In genomic region chr1:114040273-114041043, GRCh38 we compare ENCODE assay signal across 14 cellular contexts.
DNase-seq lines count a peak whose midpoint lies in the region; ATAC-seq and TF ChIP-seq lines count a peak whose summit lies in the region.
"Had no signal": no experiment of that assay in that cellular context is flagged by ENCODE, and none has a peak within 500 bp of the region (broad histone marks: within the 10 kb centered on the region; RNA-seq: fewer than 3 reads in every experiment).

No MANE protein-coding gene starts in this region.

- H3K27me3 ChIP-seq in PC-9 (ENCODE audit: insufficient read depth, low read depth): no peaks in the 10 kb centered on the region
- H3K27me3 ChIP-seq: cardiac muscle cell, sigmoid colon, transverse colon had no signal

- peaks cover 2% of the 10 kb centered on the region for H3K27me3 Mint-ChIP-seq in activated CD4-positive, alpha-beta T cell treated with anti-CD3 and anti-CD28 coated beads for 36 hours
- H3K27me3 Mint-ChIP-seq in immature natural killer cell (ENCODE audit: low read depth in 3 of 3): peaks cover 1 to 4% (median 2%) of the 10 kb centered on the region in 3 donors

- CTCF ChIA-PET in activated CD4-positive, alpha-beta T cell treated with anti-CD3 and anti-CD28 coated beads for 36 hours (lab: Charles Lee): no interaction called here
- CTCF ChIA-PET in PC-9 (lab: Charles Lee): no interaction called here

- BruUV-seq in PC-9 (replicated peaks; lab: Mats Ljungman, UMichigan): no TSS peak

- H3K36me3 Mint-ChIP-seq in activated CD4-positive, alpha-beta T cell treated with anti-CD3 and anti-CD28 coated beads for 36 hours (ENCODE audit: low read depth): no peaks in the 10 kb centered on the region
- no peaks in the 10 kb centered on the region for H3K36me3 Mint-ChIP-seq in immature natural killer cell

- POLR2A ChIA-PET in activated CD4-positive, alpha-beta T cell treated with anti-CD3 and anti-CD28 coated beads for 36 hours (lab: Charles Lee): no interaction called here
- POLR2A ChIA-PET in PC-9 (lab: Charles Lee; ENCODE audit: unreplicated experiment): no interaction called here

- H3K27ac ChIP-seq in PC-9: peak overlapping the region; percentile 79
- H3K27ac ChIP-seq: cardiac muscle cell, sigmoid colon, transverse colon had no signal

- peak; percentile 13 for DNase-seq in activated CD4-positive, alpha-beta T cell treated with anti-CD3 and anti-CD28 coated beads for 36 hours
- DNase-seq in activated CD4-positive, alpha-beta T cell treated with anti-CD3 and anti-CD28 coated beads, Interleukin-2, amount 50 U/mL, for 48 hours: no peak
- DNase-seq in PC-9 (peak in 1 of 2 experiments; percentile 93), fibroblast of peridontal ligament (ENCODE audit: extremely low read depth) (peak; percentile 44), skeletal muscle cell (ENCODE audit: low read depth) (peak; percentile 36), NCI-H1694 (lab: John Stamatoyannopoulos, UW) (no peak), immature natural killer cell (no peak)
- DNase-seq: DMS153, IMR-90, sigmoid colon, transverse colon had no signal

- H3K4me3 ChIP-seq in PC-9 (no peak overlapping the region), skeletal muscle cell (ENCODE audit: low read depth, low read length) (no peak overlapping the region)
- H3K4me3 ChIP-seq: cardiac muscle cell, sigmoid colon, transverse colon had no signal

- no peak for TF ChIP-seq CTCF in PC-9 (conservative IDR thresholded peaks at IDR 0.05)

- H3K79me2 ChIP-seq in PC-9 (ENCODE audit: low read depth): no peaks in the 10 kb centered on the region

- H3K27ac Mint-ChIP-seq in activated CD4-positive, alpha-beta T cell treated with anti-CD3 and anti-CD28 coated beads for 36 hours: no peak overlapping the region
- H3K27ac Mint-ChIP-seq in immature natural killer cell: no peak overlapping the region

- no peaks in the 10 kb centered on the region for H3K9me2 ChIP-seq in PC-9 (ENCODE audit: insufficient read depth)

- H3K4me2 ChIP-seq in PC-9: peak overlapping the region; percentile 45

- no peak overlapping the region for H3K4me3 Mint-ChIP-seq in activated CD4-positive, alpha-beta T cell treated with anti-CD3 and anti-CD28 coated beads for 36 hours
- H3K4me3 Mint-ChIP-seq in immature natural killer cell: no peak overlapping the region

- H3K9me3 ChIP-seq in PC-9 (ENCODE audit: insufficient read depth, low read depth): no peaks in the 10 kb centered on the region
- H3K9me3 ChIP-seq: sigmoid colon, transverse colon had no signal

- H4K20me1 ChIP-seq in PC-9 (ENCODE audit: insufficient read depth): no peaks in the 10 kb centered on the region

- peaks cover 25% of the 10 kb centered on the region for H3F3A ChIP-seq in PC-9 (ENCODE audit: insufficient read depth, low read depth)

- H3K4me1 Mint-ChIP-seq in activated CD4-positive, alpha-beta T cell treated with anti-CD3 and anti-CD28 coated beads for 36 hours: no peaks in the 10 kb centered on the region
- no peaks in the 10 kb centered on the region for H3K4me1 Mint-ChIP-seq in immature natural killer cell

- intact Hi-C loops in activated CD4-positive, alpha-beta T cell treated with anti-CD3 and anti-CD28 coated beads for 36 hours (cut with DNase I, micrococcal nuclease): no loop called here
- intact Hi-C loops in PC-9 (cut with micrococcal nuclease; ENCODE audit: unreplicated experiment): no loop called here

- H3K9me3 Mint-ChIP-seq in activated CD4-positive, alpha-beta T cell treated with anti-CD3 and anti-CD28 coated beads for 36 hours (ENCODE audit: low read depth): no peaks in the 10 kb centered on the region
- no peaks in the 10 kb centered on the region for H3K9me3 Mint-ChIP-seq in immature natural killer cell

- H3K36me3 ChIP-seq in PC-9 (ENCODE audit: low read depth): no peaks in the 10 kb centered on the region
- H3K36me3 ChIP-seq: cardiac muscle cell, sigmoid colon, transverse colon had no signal

- peak; percentile 47 for ATAC-seq in activated CD4-positive, alpha-beta T cell treated with anti-CD3 and anti-CD28 coated beads for 36 hours
- no peak for ATAC-seq in HG03135 (IDR thresholded peaks at IDR 0.05; ENCODE audit: unreplicated experiment)
- ATAC-seq: HCT116 had no signal

- H3K4me1 ChIP-seq in PC-9 (replicated peaks; ENCODE audit: insufficient read depth): peaks cover 43% of the 10 kb centered on the region
- H3K4me1 ChIP-seq: transverse colon had no signal

- no peak overlapping the region; the same call in 1 of the 2 replicates for H2AFZ ChIP-seq in PC-9

Comparison
In these comparisons a context has a peak if more than half of its experiments do, and no peak if none do; other contexts are left out.
1. DNase-seq: peak in activated CD4-positive, alpha-beta T cell treated with anti-CD3 and anti-CD28 coated beads for 36 hours (single experiment), fibroblast of peridontal ligament (single experiment) and skeletal muscle cell (single experiment); none in activated CD4-positive, alpha-beta T cell treated with anti-CD3 and anti-CD28 coated beads, Interleukin-2, amount 50 U/mL, for 48 hours (0 of 2), NCI-H1694 (single experiment) and immature natural killer cell (0 of 3).